ENCODE assay signal across 10 cellular contexts in the genomic region with DNA sequence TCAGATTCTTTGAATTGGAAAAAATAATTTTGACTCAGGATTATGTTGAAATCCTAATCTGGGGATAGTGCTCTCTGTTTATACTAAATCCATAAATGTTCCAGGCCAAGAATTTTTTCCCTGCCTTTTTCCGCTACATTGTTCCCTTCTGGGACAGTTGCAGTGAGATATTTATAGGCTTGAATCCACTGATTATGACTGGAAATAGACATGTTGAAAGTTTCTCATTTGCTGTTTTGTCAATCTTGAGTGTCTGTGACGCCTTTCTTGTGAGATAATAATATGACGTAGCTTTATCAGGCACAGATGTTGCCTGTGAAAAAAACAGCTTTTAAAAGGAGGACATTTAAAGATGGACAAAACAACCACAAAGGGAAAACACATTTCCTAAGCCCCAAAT.
A peak's percentile ranks its signal among the peaks of the same experiment; 100 is the strongest.
DNase-seq lines count a peak whose midpoint lies in the region; ATAC-seq lines count a peak whose summit lies in the region.
"Had no signal": no experiment of that assay in that cellular context is flagged by ENCODE, and none has a peak within 500 bp of the region (broad histone marks: within the 10 kb centered on the region; RNA-seq: fewer than 3 reads in every experiment).

No MANE protein-coding gene starts in this region.

- no peak overlapping the region for H3K4me2 ChIP-seq in mesenchymal stem cell (ENCODE audit: low read length, poor library complexity, severe bottlenecking)
- H3K4me2 ChIP-seq: A549 had no signal

- peak overlapping the region; percentile 62 for H3K4me3 Mint-ChIP-seq in activated CD4-positive, alpha-beta T cell treated with anti-CD3 and anti-CD28 coated beads, Interleukin-2, amount 10 ng/mL, durations not matched to agents 24 days and 14 days

- no peak overlapping the region for H2AK5ac ChIP-seq in mesenchymal stem cell (ENCODE audit: low read length, severe bottlenecking)

- H3K27me3 Mint-ChIP-seq in activated CD4-positive, alpha-beta T cell treated with anti-CD3 and anti-CD28 coated beads, Interleukin-2, amount 10 ng/mL, durations not matched to agents 24 days and 14 days: no peaks in the 10 kb centered on the region
- H3K27me3 Mint-ChIP-seq: T-cell had no signal

- no peak overlapping the region for H3K27ac Mint-ChIP-seq in activated CD4-positive, alpha-beta T cell treated with anti-CD3 and anti-CD28 coated beads, Interleukin-2, amount 10 ng/mL, durations not matched to agents 24 days and 14 days

- no peak overlapping the region for H3K4ac ChIP-seq in mesenchymal stem cell (ENCODE audit: low read depth in 1 of 2, low read length in 2 of 2)

- peaks cover 2% of the 10 kb centered on the region for H3K4me1 ChIP-seq in mesenchymal stem cell (ENCODE audit: control insufficient read depth, insufficient read depth, low read depth, low read length)

- H2AFZ ChIP-seq in mesenchymal stem cell (ENCODE audit: low read depth, low read length): no peak overlapping the region

- H2BK120ac ChIP-seq in mesenchymal stem cell (ENCODE audit: low read depth, low read length): no peak overlapping the region

- H2BK5ac ChIP-seq in mesenchymal stem cell (ENCODE audit: low read depth, low read length, poor library complexity, severe bottlenecking): no peak overlapping the region

- H3K4me3 ChIP-seq in mesenchymal stem cell (ENCODE audit: insufficient read depth in 1 of 2, low read depth in 1 of 2, low read length in 2 of 2): peak overlapping the region in 1 of 2 experiments; percentile 71
- H3K4me3 ChIP-seq: A549 had no signal

- no peaks in the 10 kb centered on the region for H3K9me3 ChIP-seq in mesenchymal stem cell (ENCODE audit: control insufficient read depth, low read length)
- H3K9me3 ChIP-seq: A549 had no signal

- H3K36me3 Mint-ChIP-seq in activated CD4-positive, alpha-beta T cell treated with anti-CD3 and anti-CD28 coated beads, Interleukin-2, amount 10 ng/mL, durations not matched to agents 24 days and 14 days (ENCODE audit: low read depth): peaks cover 98% of the 10 kb centered on the region

- H3K36me3 ChIP-seq in mesenchymal stem cell (ENCODE audit: control insufficient read depth in 1 of 2, insufficient read depth in 2 of 2, low read depth in 1 of 2, low read length in 2 of 2): peaks cover 7 to 99% of the 10 kb centered on the region in 2 experiments

- H3K4me1 Mint-ChIP-seq in activated CD4-positive, alpha-beta T cell treated with anti-CD3 and anti-CD28 coated beads, Interleukin-2, amount 10 ng/mL, durations not matched to agents 24 days and 14 days: peaks cover 88% of the 10 kb centered on the region

- intact Hi-C loops in activated CD4-positive, alpha-beta T cell treated with anti-CD3 and anti-CD28 coated beads, Interleukin-2, amount 10 ng/mL, durations not matched to agents 24 days and 14 days (cut with micrococcal nuclease): loop anchor here (10.0 kb wide), 2 partner anchors 677 to 1207 kb away; no protein-coding TSS in a partner anchor

- H2BK12ac ChIP-seq in mesenchymal stem cell (ENCODE audit: low read length in 2 of 2): no peak overlapping the region

- no peak overlapping the region for H3K27ac ChIP-seq in mesenchymal stem cell (ENCODE audit: low read length, poor library complexity, severe bottlenecking)
- peak overlapping the region; percentile 66 for H3K27ac ChIP-seq in temporal lobe (ENCODE audit: low read depth, low read length)
- H3K27ac ChIP-seq: A549 had no signal

- no peak overlapping the region for H2BK15ac ChIP-seq in mesenchymal stem cell (ENCODE audit: low read depth, poor library complexity, severe bottlenecking)

- DNase-seq in activated CD4-positive, alpha-beta T cell treated with anti-CD3 and anti-CD28 coated beads, Interleukin-2, amount 10 ng/mL, durations not matched to agents 24 days and 14 days: no peak
- DNase-seq in activated CD4-positive, alpha-beta T cell treated with anti-CD3 and anti-CD28 coated beads, Interleukin-2, amount 50 U/mL, for 48 hours: no peak
- peak; percentile 32 for DNase-seq in dermis blood vessel endothelial cell
- DNase-seq in mesenchymal stem cell: peak; percentile 75
- DNase-seq in NCI-H2029 (lab: John Stamatoyannopoulos, UW): no peak
- DNase-seq in GM19240 (ENCODE audit: insufficient read length, low spot score): no peak
- DNase-seq: T-cell had no signal

- H3K79me1 ChIP-seq in mesenchymal stem cell (replicated peaks; ENCODE audit: low read length, poor library complexity, severe bottlenecking): peaks cover 8% of the 10 kb centered on the region

- no peak overlapping the region for H3K14ac ChIP-seq in mesenchymal stem cell (ENCODE audit: low read length in 2 of 2)

- H3K27me3 ChIP-seq in mesenchymal stem cell (ENCODE audit: control insufficient read depth in 1 of 2, insufficient read depth in 1 of 2, low read length in 2 of 2): no peaks in the 10 kb centered on the region

- H4K8ac ChIP-seq in mesenchymal stem cell (ENCODE audit: low read length): no peak overlapping the region

- H3K9ac ChIP-seq in mesenchymal stem cell (ENCODE audit: low read length): peak overlapping the region; percentile 84

- no peak overlapping the region for H3K18ac ChIP-seq in mesenchymal stem cell (ENCODE audit: low read depth in 1 of 2, low read length in 2 of 2)

- peaks cover 26% of the 10 kb centered on the region for H3K9me3 Mint-ChIP-seq in activated CD4-positive, alpha-beta T cell treated with anti-CD3 and anti-CD28 coated beads, Interleukin-2, amount 10 ng/mL, durations not matched to agents 24 days and 14 days

- WGBS in mesenchymal stem cell: 73% methylated on average over 3 of the region's 3 CpGs

- no peak overlapping the region for H4K91ac ChIP-seq in mesenchymal stem cell (ENCODE audit: low read length)

- no peak for ATAC-seq in HG03139 (IDR thresholded peaks at IDR 0.05; ENCODE audit: unreplicated experiment)
- ATAC-seq: A549, T-cell had no signal

- H3K23ac ChIP-seq in mesenchymal stem cell (ENCODE audit: low read length in 2 of 2): no peak overlapping the region

Comparison
In these comparisons a context has a peak if more than half of its experiments do, and no peak if none do; other contexts are left out.
1. DNase-seq: peak in dermis blood vessel endothelial cell (single experiment) and mesenchymal stem cell (single experiment); none in activated CD4-positive, alpha-beta T cell treated with anti-CD3 and anti-CD28 coated beads, Interleukin-2, amount 10 ng/mL, durations not matched to agents 24 days and 14 days (single experiment), activated CD4-positive, alpha-beta T cell treated with anti-CD3 and anti-CD28 coated beads, Interleukin-2, amount 50 U/mL, for 48 hours (0 of 2), NCI-H2029 (single experiment) and GM19240 (single experiment).